35 cellular contexts compared by ENCODE assay signal in genomic region chr3:156498307-156498706, GRCh38.
"Had no signal": no experiment of that assay in that cellular context is flagged by ENCODE, and none has a peak within 500 bp of the region (broad histone marks: within the 10 kb centered on the region; RNA-seq: fewer than 3 reads in every experiment).

No MANE protein-coding gene starts in this region.

- H3K36me3 Mint-ChIP-seq: T-cell had no signal

- H3K9me3 Mint-ChIP-seq: T-helper 1 cell treated with Interleukin-12 subunit alpha and Interleukin-12 subunit beta and Interleukin-4 antibody, amounts not matched to agents 30 μg/mL and 1 μg/mL, for 36 hours had no signal

- H3K27ac ChIP-seq: epithelial cell of prostate, esophagus squamous epithelium, gastroesophageal sphincter had no signal

- H3K27me3 ChIP-seq: brain microvascular endothelial cell, esophagus squamous epithelium, gastroesophageal sphincter had no signal

- H3K4me1 ChIP-seq: esophagus squamous epithelium had no signal

- H3K4me3 ChIP-seq: esophagus squamous epithelium, gastroesophageal sphincter had no signal

- H3K9me3 ChIP-seq: esophagus squamous epithelium, gastroesophageal sphincter had no signal

- H3K36me3 ChIP-seq: brain microvascular endothelial cell, esophagus squamous epithelium, gastroesophageal sphincter had no signal

- DNase-seq: activated CD4-positive, alpha-beta memory T cell treated with anti-CD3 and anti-CD28 coated beads for 36 hours; activated CD4-positive, alpha-beta T cell treated with anti-CD3 and anti-CD28 coated beads for 36 hours; activated CD4-positive, alpha-beta T cell treated with anti-CD3 and anti-CD28 coated beads, Interleukin-2, amount 10 ng/mL, durations not matched to agents 24 days and 14 days; activated CD4-positive, CD25-positive, alpha-beta regulatory T cell; activated CD4-positive, CD25-positive, alpha-beta regulatory T cell treated with anti-CD3 and anti-CD28 coated beads, Interleukin-2, amount 50 U/mL, for 72 hours; activated CD8-positive, alpha-beta memory T cell treated with anti-CD3 and anti-CD28 coated beads, Interleukin-2, amount 10 ng/mL, durations not matched to agents 7 days and 5 days; activated CD8-positive, alpha-beta memory T cell treated with anti-CD3 and anti-CD28 coated beads, Interleukin-2, amount 50 U/mL, for 48 hours; activated CD8-positive, alpha-beta T cell treated with anti-CD3 and anti-CD28 coated beads, Interleukin-2, amount 10 ng/mL, durations not matched to agents 7 days and 5 days; activated effector memory CD4-positive, alpha-beta T cell treated with Interleukin-2 at 50 U/mL for 16 hours; activated gamma-delta T cell treated with Interleukin-2 at 50 U/mL for 16 hours; activated naive CD4-positive, alpha-beta T cell treated with anti-CD3 and anti-CD28 coated beads, Interleukin-2, amount 50 U/mL, for 16 hours; activated naive CD4-positive, alpha-beta T cell treated with Interleukin-2 at 50 U/mL for 16 hours; activated T-cell treated with anti-CD3 and anti-CD28 coated beads for 4 hours; activated T-cell treated with anti-CD3 and anti-CD28 coated beads, Interleukin-2, amount 50 U/mL, for 4 hours; amniotic stem cell; anterior cingulate cortex; brain microvascular endothelial cell; cortex of kidney; dermis blood vessel endothelial cell; effector CD8-positive, alpha-beta T cell; esophagus squamous epithelium; foreskin melanocyte; SW 1271; T-cell; T-helper 9 cell had no signal

- H3K27ac Mint-ChIP-seq: activated CD4-positive, alpha-beta memory T cell treated with anti-CD3 and anti-CD28 coated beads for 36 hours; activated CD4-positive, alpha-beta T cell treated with anti-CD3 and anti-CD28 coated beads for 36 hours; activated CD4-positive, alpha-beta T cell treated with anti-CD3 and anti-CD28 coated beads, Interleukin-2, amount 10 ng/mL, durations not matched to agents 24 days and 14 days; activated CD8-positive, alpha-beta memory T cell treated with anti-CD3 and anti-CD28 coated beads, Interleukin-2, amount 10 ng/mL, durations not matched to agents 7 days and 5 days; activated CD8-positive, alpha-beta T cell treated with anti-CD3 and anti-CD28 coated beads, Interleukin-2, amount 10 ng/mL, durations not matched to agents 7 days and 5 days; activated naive CD8-positive, alpha-beta T cell; activated T-helper 17 cell treated with anti-CD3 and anti-CD28 coated beads, Interleukin-2, amount 50 U/mL, for 72 hours; T-cell; T-helper 1 cell treated with Interleukin-12 subunit alpha and Interleukin-12 subunit beta and Interleukin-4 antibody, amounts not matched to agents 30 μg/mL and 1 μg/mL, for 36 hours had no signal

- H3K4me1 Mint-ChIP-seq: activated CD4-positive, alpha-beta T cell treated with anti-CD3 and anti-CD28 coated beads for 36 hours; activated T-helper 17 cell treated with anti-CD3 and anti-CD28 coated beads, Interleukin-2, amount 50 U/mL, for 72 hours; central memory CD8-positive, alpha-beta T cell had no signal

- FAIRE-seq: bronchial epithelial cell, colon, endometrium, endothelial cell of umbilical vein had no signal

- H3K4me3 Mint-ChIP-seq: activated CD4-positive, alpha-beta memory T cell treated with anti-CD3 and anti-CD28 coated beads for 36 hours; activated CD4-positive, alpha-beta T cell treated with anti-CD3 and anti-CD28 coated beads for 36 hours; activated CD4-positive, alpha-beta T cell treated with anti-CD3 and anti-CD28 coated beads, Interleukin-2, amount 10 ng/mL, durations not matched to agents 24 days and 14 days; activated CD8-positive, alpha-beta memory T cell treated with anti-CD3 and anti-CD28 coated beads, Interleukin-2, amount 10 ng/mL, durations not matched to agents 7 days and 5 days; activated CD8-positive, alpha-beta T cell treated with anti-CD3 and anti-CD28 coated beads, Interleukin-2, amount 10 ng/mL, durations not matched to agents 7 days and 5 days; activated naive CD8-positive, alpha-beta T cell; activated T-cell treated with anti-CD3 and anti-CD28 coated beads, Interleukin-2, amount 50 U/mL, for 4 hours; activated T-helper 17 cell treated with anti-CD3 and anti-CD28 coated beads, Interleukin-2, amount 50 U/mL, for 72 hours; central memory CD8-positive, alpha-beta T cell; T-cell; T-helper 1 cell treated with Interleukin-12 subunit alpha and Interleukin-12 subunit beta and Interleukin-4 antibody, amounts not matched to agents 30 μg/mL and 1 μg/mL, for 36 hours had no signal

- H3K27me3 Mint-ChIP-seq: activated T-helper 17 cell treated with anti-CD3 and anti-CD28 coated beads, Interleukin-2, amount 50 U/mL, for 72 hours had no signal

- ATAC-seq: activated CD4-positive, alpha-beta T cell treated with anti-CD3 and anti-CD28 coated beads for 36 hours; activated CD8-positive, alpha-beta memory T cell treated with anti-CD3 and anti-CD28 coated beads, Interleukin-2, amount 10 ng/mL, durations not matched to agents 7 days and 5 days; activated CD8-positive, alpha-beta T cell treated with anti-CD3 and anti-CD28 coated beads, Interleukin-2, amount 10 ng/mL, durations not matched to agents 7 days and 5 days; activated T-cell treated with anti-CD3 and anti-CD28 coated beads, Interleukin-2, amount 50 U/mL, for 4 hours; activated T-helper 17 cell treated with anti-CD3 and anti-CD28 coated beads, Interleukin-2, amount 50 U/mL, for 72 hours; gastroesophageal sphincter; T-cell had no signal
